ENCODE assay signal across 11 cellular contexts in genomic region chr6:44076366-44077200, GRCh38. TPM values are rescaled to one million over a fixed set of nuclear protein-coding genes. Genes with fewer than 3 reads are reported as not detected.
DNase-seq lines count a peak whose midpoint lies in the region; ATAC-seq and TF ChIP-seq lines count a peak whose summit lies in the region.
"Had no signal": no experiment of that assay in that cellular context is flagged by ENCODE, and none has a peak within 500 bp of the region (broad histone marks: within the 10 kb centered on the region; RNA-seq: fewer than 3 reads in every experiment).

No MANE protein-coding gene starts in this region.

- H3K27ac Mint-ChIP-seq in activated T-cell treated with anti-CD3 and anti-CD28 coated beads, Interleukin-2, amount 50 U/mL, for 72 hours, result no peak overlapping the region
- peak overlapping the region in 2 of 7 donors; percentile 7 to 8 for H3K27ac Mint-ChIP-seq in CD14-positive monocyte
- H3K27ac Mint-ChIP-seq: T-helper 2 cell treated with Interferon-gamma antibody and Interleukin-4, amounts not matched to agents 5 μg/mL and 100 μg/mL, for 36 hours had no signal

- no peaks in the 10 kb centered on the region for H3K9me3 Mint-ChIP-seq in activated T-cell treated with anti-CD3 and anti-CD28 coated beads, Interleukin-2, amount 50 U/mL, for 72 hours
- peaks cover 0 to 9% (median 0%) of the 10 kb centered on the region in 7 donors for H3K9me3 Mint-ChIP-seq in CD14-positive monocyte
- H3K9me3 Mint-ChIP-seq: T-helper 2 cell treated with Interferon-gamma antibody and Interleukin-4, amounts not matched to agents 5 μg/mL and 100 μg/mL, for 36 hours had no signal

- H3K9ac ChIP-seq in iPS-15b (ENCODE audit: low read depth, low read length) (no peak overlapping the region), smooth muscle cell (ENCODE audit: low read depth) (no peak overlapping the region)

- WGBS in smooth muscle cell (ENCODE audit: low lambda C conversion rate), result 15% methylated on average over 44 of the region's 48 CpGs
- 14% methylated on average over 26 of the region's 48 CpGs for WGBS in prostate gland

- no peaks in the 10 kb centered on the region for H3K79me2 ChIP-seq in smooth muscle cell (ENCODE audit: low read depth)

- H3K36me3 ChIP-seq in ascending aorta (no peaks in the 10 kb centered on the region), iPS-15b (ENCODE audit: control insufficient read depth, insufficient read depth, low read length) (no peaks in the 10 kb centered on the region), smooth muscle cell (ENCODE audit: low read depth) (no peaks in the 10 kb centered on the region), prostate gland (no peaks in the 10 kb centered on the region)

- H2AFZ ChIP-seq in smooth muscle cell (ENCODE audit: low read depth), result no peak overlapping the region

- intact Hi-C loops in ascending aorta (cut with DNase I), result loop anchor here (5.0 kb wide), 1 partner anchor 104 kb away; no protein-coding TSS in a partner anchor
- intact Hi-C loops in CD14-positive monocyte (cut with micrococcal nuclease), result loop anchor here in 1 of 2 donors (5.0 kb wide), 3 partner anchors 64 to 349 kb away; no protein-coding TSS in a partner anchor
- intact Hi-C loops in prostate gland (cut with DNase I), result loop anchor here (5.0 kb wide), 1 partner anchor 104 kb away; no protein-coding TSS in a partner anchor

- H4K20me1 ChIP-seq in smooth muscle cell (ENCODE audit: low read depth), result no peaks in the 10 kb centered on the region

- no peak for TF ChIP-seq POLR2A in prostate gland (IDR thresholded peaks at IDR 0.05)

- H3K4me2 ChIP-seq in smooth muscle cell, result peak overlapping the region; percentile 73

- H3K27ac ChIP-seq in ascending aorta (peak overlapping the region in 1 of 2 donors; percentile 54), smooth muscle cell (ENCODE audit: low read depth) (no peak overlapping the region), prostate gland (no peak overlapping the region)

- peaks cover 22% of the 10 kb centered on the region for H3F3A ChIP-seq in smooth muscle cell (ENCODE audit: low read depth)

- peak overlapping the region; percentile 25 to 28 for H3K4me3 ChIP-seq in ascending aorta
- peak overlapping the region; percentile 22 for H3K4me3 ChIP-seq in iPS-15b (ENCODE audit: low read depth, low read length)
- H3K4me3 ChIP-seq in smooth muscle cell, result no peak overlapping the region
- H3K4me3 ChIP-seq in prostate gland, result peak overlapping the region in 1 of 2 donors; percentile 5

- H3K9me3 ChIP-seq in ascending aorta (no peaks in the 10 kb centered on the region), iPS-15b (ENCODE audit: control insufficient read depth, insufficient read depth, low read length) (no peaks in the 10 kb centered on the region), smooth muscle cell (replicated peaks; ENCODE audit: low read depth) (no peaks in the 10 kb centered on the region), prostate gland (no peaks in the 10 kb centered on the region)

- H3K27me3 ChIP-seq in ascending aorta (no peaks in the 10 kb centered on the region), iPS-15b (ENCODE audit: control insufficient read depth, insufficient read depth, low read length) (peaks cover 8% of the 10 kb centered on the region), smooth muscle cell (ENCODE audit: low read depth) (no peaks in the 10 kb centered on the region), prostate gland (replicated peaks; ENCODE audit: insufficient read depth) (no peaks in the 10 kb centered on the region)

- H3K27me3 Mint-ChIP-seq in activated T-cell treated with anti-CD3 and anti-CD28 coated beads, Interleukin-2, amount 50 U/mL, for 72 hours (ENCODE audit: low read depth), result peaks cover 25% of the 10 kb centered on the region
- H3K27me3 Mint-ChIP-seq in CD14-positive monocyte (ENCODE audit: low read depth in 3 of 3), result peaks cover 35 to 62% (median 58%) of the 10 kb centered on the region in 3 donors

- peaks cover 4 to 26% of the 10 kb centered on the region in 2 donors for H3K4me1 ChIP-seq in ascending aorta
- peaks cover 17% of the 10 kb centered on the region for H3K4me1 ChIP-seq in iPS-15b (ENCODE audit: control insufficient read depth, insufficient read depth, low read length)
- peaks cover 45% of the 10 kb centered on the region for H3K4me1 ChIP-seq in smooth muscle cell (ENCODE audit: low read depth)
- peaks cover 11% of the 10 kb centered on the region for H3K4me1 ChIP-seq in prostate gland (replicated peaks)

- no peaks in the 10 kb centered on the region for H3K36me3 Mint-ChIP-seq in activated T-cell treated with anti-CD3 and anti-CD28 coated beads, Interleukin-2, amount 50 U/mL, for 72 hours (ENCODE audit: insufficient read depth in 2 of 2)
- H3K36me3 Mint-ChIP-seq in CD14-positive monocyte, result peaks cover 0 to 13% of the 10 kb centered on the region in 2 donors

- peaks cover 19% of the 10 kb centered on the region for H3K4me1 Mint-ChIP-seq in activated T-cell treated with anti-CD3 and anti-CD28 coated beads, Interleukin-2, amount 50 U/mL, for 72 hours (ENCODE audit: low read depth)
- peaks cover 27% of the 10 kb centered on the region for H3K4me1 Mint-ChIP-seq in CD14-positive monocyte

- TF ChIP-seq CTCF in ascending aorta (IDR thresholded peaks at IDR 0.05), result no peak
- TF ChIP-seq CTCF in smooth muscle cell (IDR thresholded peaks at IDR 0.05; ENCODE audit: borderline replicate concordance, insufficient read depth, poor library complexity, severe bottlenecking), result no peak
- no peak for TF ChIP-seq CTCF in CD14-positive monocyte (IDR thresholded peaks at IDR 0.05)
- peak in 1 of 4 experiments; percentile 17 for TF ChIP-seq CTCF in prostate gland (IDR thresholded peaks at IDR 0.05)

- DNase-seq in ascending aorta (ENCODE audit: low spot score in 2 of 2) (peak in 1 of 2 donors; percentile 76), smooth muscle cell (lab: John Stamatoyannopoulos, UW; ENCODE audit: unreplicated experiment) (no peak), NCI-H1436 treated with DMSO at 0.1 percent for 48 hours (lab: John Stamatoyannopoulos, UW) (no peak), CD14-positive monocyte (ENCODE audit: low spot score) (no peak), prostate gland (ENCODE audit: low spot score) (no peak)
- no peak for DNase-seq in activated T-cell treated with anti-CD3 and anti-CD28 coated beads, Interleukin-2, amount 50 U/mL, for 72 hours
- DNase-seq: NCI-H187; stimulated activated CD4-positive, alpha-beta T cell treated with anti-CD3 and anti-CD28 coated beads, Interleukin-1b, Interleukin-23, amount 100 ng/mL, for 48 hours had no signal

- no peak overlapping the region for H3K4me3 Mint-ChIP-seq in activated T-cell treated with anti-CD3 and anti-CD28 coated beads, Interleukin-2, amount 50 U/mL, for 72 hours
- peak overlapping the region in 1 of 2 donors; percentile 67 for H3K4me3 Mint-ChIP-seq in CD14-positive monocyte
- H3K4me3 Mint-ChIP-seq: T-helper 2 cell treated with Interferon-gamma antibody and Interleukin-4, amounts not matched to agents 5 μg/mL and 100 μg/mL, for 36 hours had no signal

- ATAC-seq in GM21529 (IDR thresholded peaks at IDR 0.05; ENCODE audit: unreplicated experiment), result peak; percentile 19
- ATAC-seq in activated T-cell treated with anti-CD3 and anti-CD28 coated beads, Interleukin-2, amount 50 U/mL, for 72 hours (replicated peaks in 1 of 2), result no peak

RNA-seq across cellular contexts. Expression of gene MRPL14, which starts 50.7 kb away (rescaled TPM):
- total RNA-seq in ascending aorta (61.8 TPM), smooth muscle cell (29.2 and 53.4 TPM in 2 replicates), prostate gland (10 to 100 TPM; 35.7 to 48.1 TPM)
- polyA plus RNA-seq in smooth muscle cell (97.9 and 99.5 TPM in 2 replicates), CD14-positive monocyte (10 to 100 TPM; 78.2 to 91.5 TPM)
- total RNA-seq in activated T-cell treated with anti-CD3 and anti-CD28 coated beads, Interleukin-2, amount 50 U/mL, for 72 hours, result 10 to 100 TPM; 31.6 to 33.6 TPM

RNA-seq across cellular contexts. Expression of gene TMEM63B, which starts 50.8 kb away (rescaled TPM):
- total RNA-seq in ascending aorta (9.6 TPM), smooth muscle cell (16.0 and 21.2 TPM in 2 replicates), prostate gland (100 to 1,000 TPM in 1 of 2 donors, 10 to 100 TPM in 1; 50.9 to 113 TPM)
- polyA plus RNA-seq in smooth muscle cell (10.8 and 15.8 TPM in 2 replicates), CD14-positive monocyte (1 to 10 TPM; 1.3 to 1.9 TPM)
- 10 to 100 TPM; 16.3 to 17.9 TPM for total RNA-seq in activated T-cell treated with anti-CD3 and anti-CD28 coated beads, Interleukin-2, amount 50 U/mL, for 72 hours
